ENCODE assay signal across 10 cellular contexts in the genomic region with DNA sequence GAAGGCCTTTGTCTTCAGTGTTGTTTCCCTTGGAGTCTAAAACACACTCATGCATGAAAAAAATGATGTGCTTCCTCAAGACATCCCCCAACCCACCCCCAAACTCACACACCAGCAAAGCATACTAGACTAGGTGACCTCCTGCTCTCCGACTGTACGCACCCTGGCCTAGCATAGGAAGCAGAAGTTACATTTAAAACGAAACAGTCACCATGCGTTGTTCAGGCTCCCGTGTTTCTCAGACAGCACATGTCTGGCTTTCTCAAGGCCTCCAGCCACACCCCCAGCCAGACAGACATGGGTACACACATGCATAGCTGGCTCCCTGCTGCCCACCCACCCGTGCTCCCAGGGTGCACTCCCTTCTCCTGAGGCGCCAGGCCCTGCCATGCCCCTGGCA. TPM values are rescaled to one million over a fixed set of nuclear protein-coding genes. Genes with fewer than 3 reads are reported as not detected.
DNase-seq lines count a peak whose midpoint lies in the region; ATAC-seq, FAIRE-seq and TF ChIP-seq lines count a peak whose summit lies in the region.
"Had no signal": no experiment of that assay in that cellular context is flagged by ENCODE, and none has a peak within 500 bp of the region (broad histone marks: within the 10 kb centered on the region; RNA-seq: fewer than 3 reads in every experiment).

No MANE protein-coding gene starts in this region.

- peak overlapping the region; percentile 43 for H3K27ac Mint-ChIP-seq in activated T-cell treated with anti-CD3 and anti-CD28 coated beads, Interleukin-2, amount 50 U/mL, for 72 hours
- H3K27ac Mint-ChIP-seq in dendritic cell treated with granulocyte-macrophage colony-stimulating factor and Interleukin-4, amounts not matched to agents 40 ng/mL and 50 ng/mL, for 4 days: peak overlapping the region; percentile 62
- peak overlapping the region; percentile 90 for H3K27ac Mint-ChIP-seq in stimulated activated naive CD8-positive, alpha-beta T cell treated with anti-CD3 and anti-CD28 coated beads, Interleukin-15, Interleukin-2, amounts not matched to agents 100 ng/mL and 50 ng/mL, for 24 hours

- H3K4me3 ChIP-seq in foreskin fibroblast (ENCODE audit: low read depth in 1 of 2, low read length in 2 of 2): no peak overlapping the region

- intact Hi-C loops in dendritic cell treated with granulocyte-macrophage colony-stimulating factor and Interleukin-4, amounts not matched to agents 40 ng/mL and 50 ng/mL, for 4 days (cut with micrococcal nuclease): no loop called here

- peaks cover 3 to 18% of the 10 kb centered on the region in 2 donors for H3K36me3 Mint-ChIP-seq in activated T-cell treated with anti-CD3 and anti-CD28 coated beads, Interleukin-2, amount 50 U/mL, for 72 hours (ENCODE audit: insufficient read depth in 2 of 2)
- H3K36me3 Mint-ChIP-seq in dendritic cell treated with granulocyte-macrophage colony-stimulating factor and Interleukin-4, amounts not matched to agents 40 ng/mL and 50 ng/mL, for 4 days (ENCODE audit: low read depth): peaks cover 33% of the 10 kb centered on the region
- peaks cover 47% of the 10 kb centered on the region for H3K36me3 Mint-ChIP-seq in stimulated activated naive CD8-positive, alpha-beta T cell treated with anti-CD3 and anti-CD28 coated beads, Interleukin-15, Interleukin-2, amounts not matched to agents 100 ng/mL and 50 ng/mL, for 24 hours (ENCODE audit: low read depth)

- FAIRE-seq in HTR-8/SVneo (lab: Jason Lieb, UNC): no peak
- FAIRE-seq: TTC549 had no signal

- ATAC-seq in activated T-cell treated with anti-CD3 and anti-CD28 coated beads, Interleukin-2, amount 50 U/mL, for 72 hours (replicated peaks in 1 of 2): no peak
- peak; percentile 63 for ATAC-seq in HG03432 (IDR thresholded peaks at IDR 0.05; ENCODE audit: unreplicated experiment)

- TF ChIP-seq CTCF in foreskin fibroblast (IDR thresholded peaks at IDR 0.05; ENCODE audit: low read depth, low read length): no peak

- no peak overlapping the region for H3K4me3 Mint-ChIP-seq in activated T-cell treated with anti-CD3 and anti-CD28 coated beads, Interleukin-2, amount 50 U/mL, for 72 hours
- H3K4me3 Mint-ChIP-seq in dendritic cell treated with granulocyte-macrophage colony-stimulating factor and Interleukin-4, amounts not matched to agents 40 ng/mL and 50 ng/mL, for 4 days: no peak overlapping the region
- no peak overlapping the region for H3K4me3 Mint-ChIP-seq in stimulated activated naive CD8-positive, alpha-beta T cell treated with anti-CD3 and anti-CD28 coated beads, Interleukin-15, Interleukin-2, amounts not matched to agents 100 ng/mL and 50 ng/mL, for 24 hours

- H3K9me3 Mint-ChIP-seq in activated T-cell treated with anti-CD3 and anti-CD28 coated beads, Interleukin-2, amount 50 U/mL, for 72 hours: no peaks in the 10 kb centered on the region
- H3K9me3 Mint-ChIP-seq in dendritic cell treated with granulocyte-macrophage colony-stimulating factor and Interleukin-4, amounts not matched to agents 40 ng/mL and 50 ng/mL, for 4 days: no peaks in the 10 kb centered on the region
- H3K9me3 Mint-ChIP-seq in stimulated activated naive CD8-positive, alpha-beta T cell treated with anti-CD3 and anti-CD28 coated beads, Interleukin-15, Interleukin-2, amounts not matched to agents 100 ng/mL and 50 ng/mL, for 24 hours: no peaks in the 10 kb centered on the region

- no peak for DNase-seq in activated T-cell treated with anti-CD3 and anti-CD28 coated beads, Interleukin-2, amount 50 U/mL, for 72 hours
- DNase-seq in activated T-cell treated with anti-CD3 and anti-CD28 coated beads, Interleukin-2, amount 50 U/mL, for 1 hour: no peak
- DNase-seq in foreskin fibroblast (no peak), NCI-H1417 (lab: John Stamatoyannopoulos, UW) (no peak), HTR-8/SVneo (ENCODE audit: insufficient read length, low spot score) (no peak)
- DNase-seq: ACHN had no signal

- H3K4me1 Mint-ChIP-seq in activated T-cell treated with anti-CD3 and anti-CD28 coated beads, Interleukin-2, amount 50 U/mL, for 72 hours (ENCODE audit: low read depth): peaks cover 46% of the 10 kb centered on the region
- H3K4me1 Mint-ChIP-seq in dendritic cell treated with granulocyte-macrophage colony-stimulating factor and Interleukin-4, amounts not matched to agents 40 ng/mL and 50 ng/mL, for 4 days (ENCODE audit: low read depth): peaks cover 59% of the 10 kb centered on the region
- H3K4me1 Mint-ChIP-seq in stimulated activated naive CD8-positive, alpha-beta T cell treated with anti-CD3 and anti-CD28 coated beads, Interleukin-15, Interleukin-2, amounts not matched to agents 100 ng/mL and 50 ng/mL, for 24 hours (ENCODE audit: low read depth): peaks cover 68% of the 10 kb centered on the region

- no peaks in the 10 kb centered on the region for H3K27me3 Mint-ChIP-seq in activated T-cell treated with anti-CD3 and anti-CD28 coated beads, Interleukin-2, amount 50 U/mL, for 72 hours (ENCODE audit: low read depth)
- H3K27me3 Mint-ChIP-seq in dendritic cell treated with granulocyte-macrophage colony-stimulating factor and Interleukin-4, amounts not matched to agents 40 ng/mL and 50 ng/mL, for 4 days: no peaks in the 10 kb centered on the region
- no peaks in the 10 kb centered on the region for H3K27me3 Mint-ChIP-seq in stimulated activated naive CD8-positive, alpha-beta T cell treated with anti-CD3 and anti-CD28 coated beads, Interleukin-15, Interleukin-2, amounts not matched to agents 100 ng/mL and 50 ng/mL, for 24 hours

RNA-seq across cellular contexts. Expression of gene C1QTNF9, which starts 28.7 kb away (rescaled TPM):
- under 1 TPM in 1 of 2 donors, not detected in 1; 0.14 TPM for total RNA-seq in activated T-cell treated with anti-CD3 and anti-CD28 coated beads, Interleukin-2, amount 50 U/mL, for 72 hours
